Comparison of ENCODE assay signal across 23 cellular contexts in genomic region chr3:138696661-138697370, GRCh38.
"Had no signal": no experiment of that assay in that cellular context is flagged by ENCODE, and none has a peak within 500 bp of the region (broad histone marks: within the 10 kb centered on the region; RNA-seq: fewer than 3 reads in every experiment).

No MANE protein-coding gene starts in this region.

- H3K27ac Mint-ChIP-seq: activated CD4-positive, alpha-beta T cell treated with anti-CD3 and anti-CD28 coated beads, Interleukin-2, amount 10 ng/mL, durations not matched to agents 7 days and 5 days; activated CD8-positive, alpha-beta T cell treated with anti-CD3 and anti-CD28 coated beads, Interleukin-2, amount 10 ng/mL, durations not matched to agents 7 days and 5 days; activated naive CD4-positive, alpha-beta T cell treated with anti-CD3 and anti-CD28 coated beads, Interleukin-2, amount 50 U/mL, for 24 hours; activated T-helper 1 cell treated with anti-CD3 and anti-CD28 coated beads, Interleukin-12 subunit alpha, Interleukin-12 subunit beta, Interleukin-2, Interleukin-4 antibody, amounts not matched to agents 30 ng/mL and 10 ng/mL and 1 ng/mL, durations not matched to agents 14 hours and 24 hours and 36 hours; nephron; stimulated activated effector memory CD8-positive, alpha-beta T cell treated with anti-CD3 and anti-CD28 coated beads, Interleukin-12 subunit alpha, Interleukin-12 subunit beta, amount 100 ng/mL, for 72 hours; stimulated activated naive CD8-positive, alpha-beta T cell treated with anti-CD3 and anti-CD28 coated beads, Interleukin-15, amount 100 ng/mL, for 72 hours; T-helper 2 cell treated with Interferon-gamma antibody and Interleukin-4, amounts not matched to agents 5 μg/mL and 100 μg/mL, for 36 hours had no signal

- ATAC-seq: activated CD8-positive, alpha-beta T cell treated with anti-CD3 and anti-CD28 coated beads, Interleukin-2, amount 10 ng/mL, durations not matched to agents 7 days and 5 days; esophagus mucosa; heart left ventricle; left cardiac atrium; right lobe of liver; stimulated activated effector memory CD8-positive, alpha-beta T cell treated with anti-CD3 and anti-CD28 coated beads, Interleukin-12 subunit alpha, Interleukin-12 subunit beta, amount 100 ng/mL, for 72 hours; stimulated activated naive CD8-positive, alpha-beta T cell treated with anti-CD3 and anti-CD28 coated beads, Interleukin-15, amount 100 ng/mL, for 72 hours had no signal

- H3K27me3 ChIP-seq: heart left ventricle, neutrophil, right lobe of liver, suprapubic skin, transverse colon had no signal

- H3K27me3 Mint-ChIP-seq: activated CD4-positive, alpha-beta T cell treated with anti-CD3 and anti-CD28 coated beads, Interleukin-2, amount 10 ng/mL, durations not matched to agents 7 days and 5 days; activated naive CD4-positive, alpha-beta T cell treated with anti-CD3 and anti-CD28 coated beads, Interleukin-2, amount 50 U/mL, for 24 hours; stimulated activated naive CD8-positive, alpha-beta T cell treated with anti-CD3 and anti-CD28 coated beads, Interleukin-15, amount 100 ng/mL, for 72 hours had no signal

- DNase-seq: activated CD4-positive, alpha-beta T cell treated with anti-CD3 and anti-CD28 coated beads, Interleukin-2, amount 10 ng/mL, durations not matched to agents 7 days and 5 days; activated CD4-positive, CD25-positive, alpha-beta regulatory T cell treated with anti-CD3 and anti-CD28 coated beads, Interleukin-2, amount 50 U/mL, for 72 hours; activated CD8-positive, alpha-beta T cell treated with anti-CD3 and anti-CD28 coated beads, Interleukin-2, amount 10 ng/mL, durations not matched to agents 7 days and 5 days; activated gamma-delta T cell; effector memory CD4-positive, alpha-beta T cell; heart left ventricle; islet precursor cell; left cardiac atrium; posterior cingulate gyrus; right lobe of liver; small intestine; stimulated activated CD4-positive, alpha-beta T cell treated with anti-CD3 and anti-CD28 coated beads, Interleukin-2, amount 100 ng/mL, for 24 hours; stimulated activated naive CD8-positive, alpha-beta T cell treated with anti-CD3 and anti-CD28 coated beads, Interleukin-15, amount 100 ng/mL, for 72 hours; transverse colon had no signal

- H3K27ac ChIP-seq: heart left ventricle, neutrophil, right lobe of liver, suprapubic skin, transverse colon, VCaP had no signal

- H3K4me3 Mint-ChIP-seq: activated CD4-positive, alpha-beta T cell treated with anti-CD3 and anti-CD28 coated beads, Interleukin-2, amount 10 ng/mL, durations not matched to agents 7 days and 5 days; activated CD8-positive, alpha-beta T cell treated with anti-CD3 and anti-CD28 coated beads, Interleukin-2, amount 10 ng/mL, durations not matched to agents 7 days and 5 days; activated naive CD4-positive, alpha-beta T cell treated with anti-CD3 and anti-CD28 coated beads, Interleukin-2, amount 50 U/mL, for 24 hours; activated T-helper 1 cell treated with anti-CD3 and anti-CD28 coated beads, Interleukin-12 subunit alpha, Interleukin-12 subunit beta, Interleukin-2, Interleukin-4 antibody, amounts not matched to agents 30 ng/mL and 10 ng/mL and 1 ng/mL, durations not matched to agents 14 hours and 24 hours and 36 hours; nephron; stimulated activated effector memory CD8-positive, alpha-beta T cell treated with anti-CD3 and anti-CD28 coated beads, Interleukin-12 subunit alpha, Interleukin-12 subunit beta, amount 100 ng/mL, for 72 hours; stimulated activated naive CD8-positive, alpha-beta T cell treated with anti-CD3 and anti-CD28 coated beads, Interleukin-15, amount 100 ng/mL, for 72 hours; T-helper 2 cell treated with Interferon-gamma antibody and Interleukin-4, amounts not matched to agents 5 μg/mL and 100 μg/mL, for 36 hours had no signal

- H3K4me3 ChIP-seq: heart left ventricle, right lobe of liver, suprapubic skin, transverse colon had no signal

- H3K9me3 ChIP-seq: neutrophil, right lobe of liver, suprapubic skin, transverse colon had no signal

- H3K4me1 ChIP-seq: right lobe of liver, suprapubic skin, transverse colon had no signal

- H3K4me1 Mint-ChIP-seq: activated CD4-positive, alpha-beta T cell treated with anti-CD3 and anti-CD28 coated beads, Interleukin-2, amount 10 ng/mL, durations not matched to agents 7 days and 5 days; activated naive CD4-positive, alpha-beta T cell treated with anti-CD3 and anti-CD28 coated beads, Interleukin-2, amount 50 U/mL, for 24 hours; nephron; stimulated activated effector memory CD8-positive, alpha-beta T cell treated with anti-CD3 and anti-CD28 coated beads, Interleukin-12 subunit alpha, Interleukin-12 subunit beta, amount 100 ng/mL, for 72 hours; stimulated activated naive CD8-positive, alpha-beta T cell treated with anti-CD3 and anti-CD28 coated beads, Interleukin-15, amount 100 ng/mL, for 72 hours had no signal

- H3K9me3 Mint-ChIP-seq: activated CD4-positive, alpha-beta T cell treated with anti-CD3 and anti-CD28 coated beads, Interleukin-2, amount 10 ng/mL, durations not matched to agents 7 days and 5 days; activated naive CD4-positive, alpha-beta T cell treated with anti-CD3 and anti-CD28 coated beads, Interleukin-2, amount 50 U/mL, for 24 hours; activated T-helper 1 cell treated with anti-CD3 and anti-CD28 coated beads, Interleukin-12 subunit alpha, Interleukin-12 subunit beta, Interleukin-2, Interleukin-4 antibody, amounts not matched to agents 30 ng/mL and 10 ng/mL and 1 ng/mL, durations not matched to agents 14 hours and 24 hours and 36 hours; stimulated activated effector memory CD8-positive, alpha-beta T cell treated with anti-CD3 and anti-CD28 coated beads, Interleukin-12 subunit alpha, Interleukin-12 subunit beta, amount 100 ng/mL, for 72 hours; stimulated activated naive CD8-positive, alpha-beta T cell treated with anti-CD3 and anti-CD28 coated beads, Interleukin-15, amount 100 ng/mL, for 72 hours; T-helper 2 cell treated with Interferon-gamma antibody and Interleukin-4, amounts not matched to agents 5 μg/mL and 100 μg/mL, for 36 hours had no signal
